In genomic region chrX:45421806-45422205, GRCh38 we compare ENCODE assay signal across 25 cellular contexts.
"Had no signal": no experiment of that assay in that cellular context is flagged by ENCODE, and none has a peak within 500 bp of the region (broad histone marks: within the 10 kb centered on the region; RNA-seq: fewer than 3 reads in every experiment).

No MANE protein-coding gene starts in this region.

- DNase-seq: activated CD4-positive, alpha-beta T cell treated with anti-CD3 and anti-CD28 coated beads for 4 hours; activated CD8-positive, alpha-beta memory T cell treated with anti-CD3 and anti-CD28 coated beads, Interleukin-2, amount 50 U/mL, for 4 hours; activated CD8-positive, alpha-beta T cell treated with anti-CD3 and anti-CD28 coated beads for 36 hours; activated effector memory CD4-positive, alpha-beta T cell treated with Interleukin-2 at 50 U/mL for 16 hours; activated naive CD4-positive, alpha-beta T cell; activated T-cell treated with anti-CD3 and anti-CD28 coated beads, Interleukin-2, amount 50 U/mL, for 1 hour; aorta; body of pancreas; NCI-H146; NCI-H187 treated with DMSO at 0.1 percent for 48 hours; NCI-H2081 treated with DMSO at 0.1 percent for 48 hours; NCI-H2171; NCI-H2227 treated with DMSO at 0.1 percent for 48 hours; NCI-H446 treated with DMSO at 0.1 percent for 48 hours; NCI-H524 treated with DMSO at 0.1 percent for 48 hours; NCI-H748 treated with DMSO at 0.1 percent for 48 hours; Right ventricle myocardium superior; RPMI8226; SJCRH30; SW 1271 had no signal

- H3K27ac ChIP-seq: body of pancreas, SJCRH30 had no signal

- H3K4me3 Mint-ChIP-seq: activated CD8-positive, alpha-beta T cell treated with anti-CD3 and anti-CD28 coated beads for 36 hours; activated naive CD4-positive, alpha-beta T cell treated with anti-CD3 and anti-CD28 coated beads, Interleukin-2, amount 50 U/mL, for 24 hours; activated T-helper 1 cell treated with anti-CD3 and anti-CD28 coated beads, Interleukin-12 subunit alpha, Interleukin-12 subunit beta, Interleukin-2, Interleukin-4 antibody, amounts not matched to agents 30 ng/mL and 10 ng/mL and 1 ng/mL, durations not matched to agents 14 hours and 24 hours and 36 hours; central memory CD8-positive, alpha-beta T cell had no signal

- H3K36me3 ChIP-seq: SJCRH30 had no signal

- H3K9me3 ChIP-seq: body of pancreas, SJCRH30 had no signal

- H3K4me3 ChIP-seq: body of pancreas, SJCRH30 had no signal

- H3K36me3 Mint-ChIP-seq: activated naive CD4-positive, alpha-beta T cell treated with anti-CD3 and anti-CD28 coated beads, Interleukin-2, amount 50 U/mL, for 24 hours had no signal

- H3K27me3 ChIP-seq: body of pancreas, SJCRH30 had no signal

- H3K9me3 Mint-ChIP-seq: activated CD8-positive, alpha-beta T cell treated with anti-CD3 and anti-CD28 coated beads for 36 hours; activated naive CD4-positive, alpha-beta T cell treated with anti-CD3 and anti-CD28 coated beads, Interleukin-2, amount 50 U/mL, for 24 hours; activated T-helper 1 cell treated with anti-CD3 and anti-CD28 coated beads, Interleukin-12 subunit alpha, Interleukin-12 subunit beta, Interleukin-2, Interleukin-4 antibody, amounts not matched to agents 30 ng/mL and 10 ng/mL and 1 ng/mL, durations not matched to agents 14 hours and 24 hours and 36 hours; central memory CD8-positive, alpha-beta T cell had no signal

- ATAC-seq: activated CD4-positive, CD25-positive, alpha-beta regulatory T cell treated with anti-CD3 and anti-CD28 coated beads, Interleukin-2, amount 50 U/mL, for 24 hours; activated CD8-positive, alpha-beta T cell treated with anti-CD3 and anti-CD28 coated beads for 36 hours; body of pancreas; Panc1 had no signal

- H3K4me1 ChIP-seq: body of pancreas, SJCRH30 had no signal

- H3K4me1 Mint-ChIP-seq: activated naive CD4-positive, alpha-beta T cell treated with anti-CD3 and anti-CD28 coated beads, Interleukin-2, amount 50 U/mL, for 24 hours; central memory CD8-positive, alpha-beta T cell had no signal

- H3K27ac Mint-ChIP-seq: activated CD8-positive, alpha-beta T cell treated with anti-CD3 and anti-CD28 coated beads for 36 hours; activated naive CD4-positive, alpha-beta T cell treated with anti-CD3 and anti-CD28 coated beads, Interleukin-2, amount 50 U/mL, for 24 hours; activated T-helper 1 cell treated with anti-CD3 and anti-CD28 coated beads, Interleukin-12 subunit alpha, Interleukin-12 subunit beta, Interleukin-2, Interleukin-4 antibody, amounts not matched to agents 30 ng/mL and 10 ng/mL and 1 ng/mL, durations not matched to agents 14 hours and 24 hours and 36 hours had no signal
